12 cellular contexts compared by ENCODE assay signal in the genomic region with DNA sequence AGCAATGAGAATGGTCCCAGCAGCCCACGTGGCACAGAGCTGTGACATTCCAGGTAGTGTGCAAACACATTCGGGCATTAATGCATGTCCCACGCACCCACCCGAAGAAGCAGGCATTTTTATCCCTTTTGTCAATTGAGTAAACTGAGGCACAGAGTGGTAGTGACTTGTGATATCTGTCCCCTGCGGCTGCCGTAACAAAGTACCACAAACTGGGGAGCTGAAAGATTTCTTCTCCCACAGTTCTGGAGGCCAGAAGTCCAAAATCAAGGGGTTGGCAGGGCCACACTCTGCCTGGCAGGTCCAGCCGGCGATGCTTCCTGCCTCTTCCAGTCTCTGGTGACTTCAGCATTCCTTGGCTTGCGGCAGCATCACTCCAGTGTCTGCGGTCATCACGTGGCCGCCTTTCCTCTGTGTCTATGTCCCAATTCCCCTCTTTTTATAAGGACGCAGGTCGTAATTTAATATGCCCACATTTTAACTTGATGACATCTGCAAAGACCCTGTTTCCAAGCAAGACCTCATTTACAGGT.
DNase-seq lines count a peak whose midpoint lies in the region; ATAC-seq, FAIRE-seq and TF ChIP-seq lines count a peak whose summit lies in the region.
"Had no signal": no experiment of that assay in that cellular context is flagged by ENCODE, and none has a peak within 500 bp of the region (broad histone marks: within the 10 kb centered on the region; RNA-seq: fewer than 3 reads in every experiment).

No MANE protein-coding gene starts in this region.

- H3K4me3 ChIP-seq in ACC112 (ENCODE audit: low read depth, low read length) (no peak overlapping the region), PC-9 (no peak overlapping the region), left ventricle myocardium inferior (no peak overlapping the region)

- no TSS peak for BruUV-seq in PC-9 (replicated peaks; lab: Mats Ljungman, UMichigan)

- H3K36me3 Mint-ChIP-seq in osteocyte (ENCODE audit: unreplicated experiment) (no peaks in the 10 kb centered on the region), immature natural killer cell (peaks cover 0 to 4% (median 0%) of the 10 kb centered on the region in 3 donors)
- no peaks in the 10 kb centered on the region for H3K36me3 Mint-ChIP-seq in activated T-cell treated with anti-CD3 and anti-CD28 coated beads, Interleukin-2, amount 50 U/mL, for 4 hours (ENCODE audit: insufficient read depth)

- POLR2A ChIA-PET in PC-9 (lab: Charles Lee; ENCODE audit: unreplicated experiment), result interaction anchor here (0.6 kb wide), 1 partner anchor 81 kb away, joined by 3 read pairs; no protein-coding TSS in a partner anchor

- intact Hi-C loops in PC-9 (cut with micrococcal nuclease; ENCODE audit: unreplicated experiment) (loop anchor here (10.0 kb wide), 2 partner anchors 86 to 276 kb away; partner anchors contain the start of gene CIBAR2), left ventricle myocardium inferior (cut with micrococcal nuclease) (no loop called here)

- FAIRE-seq in RCC 7860 (lab: Jason Lieb, UNC), result no peak
- FAIRE-seq: colon had no signal

- H3K27me3 ChIP-seq in ACC112 (ENCODE audit: insufficient read depth, low read length) (no peaks in the 10 kb centered on the region), PC-9 (ENCODE audit: insufficient read depth, low read depth) (no peaks in the 10 kb centered on the region), left ventricle myocardium inferior (ENCODE audit: low read depth) (no peaks in the 10 kb centered on the region)

- peaks cover 32% of the 10 kb centered on the region for H3K4me1 Mint-ChIP-seq in osteocyte (ENCODE audit: unreplicated experiment)
- H3K4me1 Mint-ChIP-seq in immature natural killer cell, result no peaks in the 10 kb centered on the region
- no peaks in the 10 kb centered on the region for H3K4me1 Mint-ChIP-seq in activated T-cell treated with anti-CD3 and anti-CD28 coated beads, Interleukin-2, amount 50 U/mL, for 4 hours (ENCODE audit: low read depth)

- peak overlapping the region; percentile 18 for H3K4me2 ChIP-seq in PC-9

- no peak for ATAC-seq in activated T-cell treated with anti-CD3 and anti-CD28 coated beads, Interleukin-2, amount 50 U/mL, for 4 hours

- H3K9me2 ChIP-seq in PC-9 (ENCODE audit: insufficient read depth), result no peaks in the 10 kb centered on the region

- peaks cover 5% of the 10 kb centered on the region for H3K79me2 ChIP-seq in ACC112 (ENCODE audit: control insufficient read depth, insufficient read depth, low read length, unreplicated experiment)
- H3K79me2 ChIP-seq in PC-9 (ENCODE audit: low read depth), result no peaks in the 10 kb centered on the region

- H3K27ac Mint-ChIP-seq in osteocyte (ENCODE audit: unreplicated experiment) (peak overlapping the region; percentile 44), immature natural killer cell (no peak overlapping the region)

- H3K9me3 ChIP-seq in PC-9 (ENCODE audit: insufficient read depth, low read depth) (no peaks in the 10 kb centered on the region), left ventricle myocardium inferior (replicated peaks) (no peaks in the 10 kb centered on the region)

- H2AFZ ChIP-seq in ACC112 (ENCODE audit: low read length, unreplicated experiment) (no peak overlapping the region), PC-9 (no peak overlapping the region)

- no peak for DNase-seq in PC-9
- DNase-seq in left ventricle myocardium inferior, result no peak
- DNase-seq in osteocyte (ENCODE audit: extremely low spot score, unreplicated experiment), result no peak
- DNase-seq in immature natural killer cell, result no peak
- DNase-seq in RCC 7860 (ENCODE audit: low spot score), result no peak
- no peak for DNase-seq in activated T-cell treated with anti-CD3 and anti-CD28 coated beads, Interleukin-2, amount 50 U/mL, for 4 hours
- no peak for DNase-seq in activated CD4-positive, alpha-beta T cell treated with anti-CD3 and anti-CD28 coated beads, Interleukin-2, amount 50 U/mL, for 1 hour
- DNase-seq: AML-193; NCI-H1105; stimulated activated CD4-positive, alpha-beta T cell treated with anti-CD3 and anti-CD28 coated beads, Interleukin-12 subunit alpha, Interleukin-12 subunit beta, amount 100 ng/mL, for 4 hours had no signal

- CTCF ChIA-PET in PC-9 (lab: Charles Lee), result interaction anchor here (0.5 to 0.6 kb wide), 2 partner anchors 154 to 165 kb away, joined by 6 to 7 read pairs; no protein-coding TSS in a partner anchor

- H3F3A ChIP-seq in PC-9 (ENCODE audit: insufficient read depth, low read depth), result peaks cover 24% of the 10 kb centered on the region; the same call in 1 of the 2 replicates

- H3K27me3 Mint-ChIP-seq in osteocyte (ENCODE audit: unreplicated experiment), result no peaks in the 10 kb centered on the region
- H3K27me3 Mint-ChIP-seq in immature natural killer cell (ENCODE audit: low read depth in 3 of 3), result peaks cover 0 to 6% (median 2%) of the 10 kb centered on the region in 3 donors
- H3K27me3 Mint-ChIP-seq in activated T-cell treated with anti-CD3 and anti-CD28 coated beads, Interleukin-2, amount 50 U/mL, for 4 hours (ENCODE audit: low read depth), result peaks cover 4% of the 10 kb centered on the region

- no peak overlapping the region for H3K4me3 Mint-ChIP-seq in osteocyte (ENCODE audit: unreplicated experiment)
- H3K4me3 Mint-ChIP-seq in immature natural killer cell, result no peak overlapping the region
- no peak overlapping the region for H3K4me3 Mint-ChIP-seq in activated T-cell treated with anti-CD3 and anti-CD28 coated beads, Interleukin-2, amount 50 U/mL, for 4 hours

- H4K20me1 ChIP-seq in PC-9 (ENCODE audit: insufficient read depth), result 0 out of 2 replicates have a peak, but pooled peaks cover 4% of the 10 kb centered on the region

- H3K4me1 ChIP-seq in ACC112 (ENCODE audit: control insufficient read depth, insufficient read depth, low read length, unreplicated experiment) (peaks cover 34% of the 10 kb centered on the region), PC-9 (replicated peaks; ENCODE audit: insufficient read depth) (peaks cover 26% of the 10 kb centered on the region), left ventricle myocardium inferior (peaks cover 33% of the 10 kb centered on the region)

- no peaks in the 10 kb centered on the region for H3K9me3 Mint-ChIP-seq in osteocyte (ENCODE audit: unreplicated experiment)
- H3K9me3 Mint-ChIP-seq in immature natural killer cell, result no peaks in the 10 kb centered on the region
- no peaks in the 10 kb centered on the region for H3K9me3 Mint-ChIP-seq in activated T-cell treated with anti-CD3 and anti-CD28 coated beads, Interleukin-2, amount 50 U/mL, for 4 hours

- H3K36me3 ChIP-seq in ACC112 (ENCODE audit: insufficient read depth, low read length), result no peaks in the 10 kb centered on the region
- no peaks in the 10 kb centered on the region for H3K36me3 ChIP-seq in PC-9 (ENCODE audit: low read depth)
- H3K36me3 ChIP-seq in left ventricle myocardium inferior, result no peaks in the 10 kb centered on the region

- peak overlapping the region; percentile 53 for H3K27ac ChIP-seq in ACC112 (ENCODE audit: low read depth, low read length)
- H3K27ac ChIP-seq in PC-9, result no peak overlapping the region
- peak overlapping the region; percentile 44 for H3K27ac ChIP-seq in left ventricle myocardium inferior (replicated peaks)

- TF ChIP-seq CTCF in PC-9 (conservative IDR thresholded peaks at IDR 0.05), result no peak
- no peak for TF ChIP-seq CTCF in left ventricle myocardium inferior (IDR thresholded peaks at IDR 0.05; ENCODE audit: borderline replicate concordance)
- TF ChIP-seq CTCF in osteocyte (IDR thresholded peaks at IDR 0.05), result no peak
